In the genomic region with DNA sequence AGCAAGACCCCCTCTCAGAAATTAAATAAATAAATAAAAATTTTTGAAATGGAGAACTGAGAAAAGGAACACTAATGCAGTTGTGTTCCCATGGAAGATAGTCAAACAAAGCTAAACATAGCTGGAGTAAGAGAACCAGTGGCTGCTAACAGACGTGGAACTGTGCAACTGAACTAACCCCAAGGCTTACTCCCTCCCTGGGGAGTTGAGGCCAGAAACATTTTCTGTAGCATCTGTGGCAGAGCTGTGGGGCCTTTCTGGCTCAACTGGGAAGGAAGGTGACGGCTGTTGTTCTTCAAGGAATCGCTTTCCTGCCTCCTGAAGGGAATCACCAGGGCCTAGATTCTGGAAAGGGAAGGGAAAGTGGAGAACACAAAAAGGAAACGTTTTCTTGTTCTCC, we compare ENCODE assay signal across 18 cellular contexts. TPM values are rescaled to one million over a fixed set of nuclear protein-coding genes. Genes with fewer than 3 reads are reported as not detected.
DNase-seq lines count a peak whose midpoint lies in the region; ATAC-seq and TF ChIP-seq lines count a peak whose summit lies in the region.
"Had no signal": no experiment of that assay in that cellular context is flagged by ENCODE, and none has a peak within 500 bp of the region (broad histone marks: within the 10 kb centered on the region; RNA-seq: fewer than 3 reads in every experiment).

No MANE protein-coding gene starts in this region.

- H3K27ac ChIP-seq in DOHH2 (ENCODE audit: low read depth, low read length) = peak overlapping the region; percentile 19; the same call in 1 of the 2 replicates
- H3K27ac ChIP-seq in body of pancreas = no peak overlapping the region
- H3K27ac ChIP-seq: prostate gland, thoracic aorta had no signal

- H3K9me3 ChIP-seq in DOHH2 (ENCODE audit: control insufficient read depth, insufficient read depth, low read length) (no peaks in the 10 kb centered on the region), body of pancreas (no peaks in the 10 kb centered on the region)
- H3K9me3 ChIP-seq: prostate gland, thoracic aorta had no signal

- ATAC-seq in GM18907 (IDR thresholded peaks at IDR 0.05; ENCODE audit: unreplicated experiment) = peak; percentile 47
- peak; percentile 39 for ATAC-seq in HG02938 (IDR thresholded peaks at IDR 0.05; ENCODE audit: unreplicated experiment)
- no peak for ATAC-seq in activated CD4-positive, alpha-beta T cell treated with anti-CD3 and anti-CD28 coated beads for 36 hours
- ATAC-seq in body of pancreas = no peak

- H3F3A ChIP-seq in DOHH2 (ENCODE audit: control insufficient read depth, insufficient read depth) = peaks cover 3% of the 10 kb centered on the region; the same call in 1 of the 2 replicates

- DNase-seq in NB4 (ENCODE audit: low read depth) (peak; percentile 86), pons (ENCODE audit: low spot score) (no peak), mesothelial cell of epicardium (ENCODE audit: low spot score in 2 of 2, unreplicated experiment in 2 of 2) (no peak), body of pancreas (no peak)
- no peak for DNase-seq in activated CD4-positive, alpha-beta T cell treated with anti-CD3 and anti-CD28 coated beads for 36 hours
- DNase-seq: activated CD4-positive, alpha-beta T cell treated with anti-CD3 and anti-CD28 coated beads, Interleukin-2, amount 10 ng/mL, durations not matched to agents 24 days and 14 days; activated T-cell treated with anti-CD3 and anti-CD28 coated beads, Interleukin-2, amount 50 U/mL, for 48 hours; DMS 273 treated with DMSO at 0.1 percent for 48 hours; erythroblast; kidney glomerular epithelial cell; NCI-H1694 treated with DMSO at 0.1 percent for 48 hours; NCI-H510A treated with DMSO at 0.1 percent for 48 hours; stimulated activated CD4-positive, alpha-beta T cell treated with anti-CD3 and anti-CD28 coated beads, Interleukin-15, amount 100 ng/mL, for 24 hours had no signal

- CTCF ChIA-PET in activated CD4-positive, alpha-beta T cell treated with anti-CD3 and anti-CD28 coated beads for 36 hours (lab: Charles Lee) = no interaction called here

- no peak for TF ChIP-seq POLR2A in NB4 (IDR thresholded peaks at IDR 0.05; ENCODE audit: extremely low read depth, insufficient read length)
- TF ChIP-seq POLR2A in body of pancreas (IDR thresholded peaks at IDR 0.05) = no peak

- peaks cover 4% of the 10 kb centered on the region for H3K36me3 Mint-ChIP-seq in activated CD4-positive, alpha-beta T cell treated with anti-CD3 and anti-CD28 coated beads for 36 hours (ENCODE audit: low read depth)
- no peaks in the 10 kb centered on the region for H3K36me3 Mint-ChIP-seq in mesothelial cell of epicardium

- POLR2A ChIA-PET in activated CD4-positive, alpha-beta T cell treated with anti-CD3 and anti-CD28 coated beads for 36 hours (lab: Charles Lee) = no interaction called here

- TF ChIP-seq CTCF in DOHH2 (IDR thresholded peaks at IDR 0.05; ENCODE audit: low read depth, low read length, poor library complexity, severe bottlenecking) (no peak), NB4 (IDR thresholded peaks at IDR 0.05; ENCODE audit: low read depth, low read length) (no peak), mesothelial cell of epicardium (IDR thresholded peaks at IDR 0.05; ENCODE audit: unreplicated experiment) (no peak), body of pancreas (IDR thresholded peaks at IDR 0.05) (no peak)

- H3K4me1 Mint-ChIP-seq in activated CD4-positive, alpha-beta T cell treated with anti-CD3 and anti-CD28 coated beads for 36 hours = peaks cover 8% of the 10 kb centered on the region
- peaks cover 8% of the 10 kb centered on the region for H3K4me1 Mint-ChIP-seq in mesothelial cell of epicardium

- 85 to 87% methylated on average over 4 of the region's 4 CpGs for WGBS in body of pancreas, 2 donors

- peak overlapping the region; percentile 16; the same call in 1 of the 2 replicates for H3K4me2 ChIP-seq in DOHH2 (ENCODE audit: low read length)

- no peak overlapping the region for H3K4me3 ChIP-seq in DOHH2 (ENCODE audit: low read length)
- H3K4me3 ChIP-seq in NB4 (ENCODE audit: low read depth, low read length) = no peak overlapping the region
- no peak overlapping the region for H3K4me3 ChIP-seq in body of pancreas
- H3K4me3 ChIP-seq: prostate gland, thoracic aorta had no signal

- no peaks in the 10 kb centered on the region for H3K27me3 ChIP-seq in DOHH2 (ENCODE audit: control insufficient read depth, low read length)
- no peaks in the 10 kb centered on the region for H3K27me3 ChIP-seq in body of pancreas

- peaks cover 67% of the 10 kb centered on the region for H3K4me1 ChIP-seq in DOHH2 (ENCODE audit: control insufficient read depth, low read length)
- H3K4me1 ChIP-seq in body of pancreas = no peaks in the 10 kb centered on the region
- H3K4me1 ChIP-seq: prostate gland had no signal

- no peak overlapping the region for H3K4me3 Mint-ChIP-seq in activated CD4-positive, alpha-beta T cell treated with anti-CD3 and anti-CD28 coated beads for 36 hours
- H3K4me3 Mint-ChIP-seq in mesothelial cell of epicardium = no peak overlapping the region
- H3K4me3 Mint-ChIP-seq: activated CD4-positive, alpha-beta T cell treated with anti-CD3 and anti-CD28 coated beads, Interleukin-2, amount 10 ng/mL, durations not matched to agents 24 days and 14 days had no signal

- intact Hi-C loops in activated CD4-positive, alpha-beta T cell treated with anti-CD3 and anti-CD28 coated beads for 36 hours (cut with DNase I, micrococcal nuclease) = no loop called here
- intact Hi-C loops in body of pancreas (cut with DNase I) = no loop called here

- H3K36me3 ChIP-seq in DOHH2 (ENCODE audit: control insufficient read depth, low read length) = no peaks in the 10 kb centered on the region; the same call in 1 of the 2 replicates
- H3K36me3 ChIP-seq in body of pancreas (replicated peaks in 1 of 2; ENCODE audit: insufficient read depth in 1 of 2, low read depth in 2 of 2) = no peaks in the 10 kb centered on the region
- H3K36me3 ChIP-seq: prostate gland, thoracic aorta had no signal

- no peaks in the 10 kb centered on the region for H4K20me1 ChIP-seq in DOHH2 (ENCODE audit: control insufficient read depth, insufficient read depth, low read depth, low read length)

- no peaks in the 10 kb centered on the region for H3K9me3 Mint-ChIP-seq in activated CD4-positive, alpha-beta T cell treated with anti-CD3 and anti-CD28 coated beads for 36 hours (ENCODE audit: low read depth)
- no peaks in the 10 kb centered on the region for H3K9me3 Mint-ChIP-seq in mesothelial cell of epicardium

- no peaks in the 10 kb centered on the region for H3K9me2 ChIP-seq in DOHH2 (replicated peaks; ENCODE audit: control insufficient read depth, low read length)

- H3K27me3 Mint-ChIP-seq in activated CD4-positive, alpha-beta T cell treated with anti-CD3 and anti-CD28 coated beads for 36 hours = no peaks in the 10 kb centered on the region
- H3K27me3 Mint-ChIP-seq in mesothelial cell of epicardium (ENCODE audit: low read depth) = no peaks in the 10 kb centered on the region
- H3K27me3 Mint-ChIP-seq: activated CD4-positive, alpha-beta T cell treated with anti-CD3 and anti-CD28 coated beads, Interleukin-2, amount 10 ng/mL, durations not matched to agents 24 days and 14 days had no signal

- no peaks in the 10 kb centered on the region for H3K79me2 ChIP-seq in DOHH2 (ENCODE audit: control insufficient read depth, low read length)

- no peak overlapping the region for H3K27ac Mint-ChIP-seq in activated CD4-positive, alpha-beta T cell treated with anti-CD3 and anti-CD28 coated beads for 36 hours
- H3K27ac Mint-ChIP-seq in mesothelial cell of epicardium = no peak overlapping the region
- H3K27ac Mint-ChIP-seq: activated CD4-positive, alpha-beta T cell treated with anti-CD3 and anti-CD28 coated beads, Interleukin-2, amount 10 ng/mL, durations not matched to agents 24 days and 14 days had no signal

RNA-seq across cellular contexts. Expression of gene B3GNT2, which starts 53.9 kb away (rescaled TPM):
- total RNA-seq in activated CD4-positive, alpha-beta T cell treated with anti-CD3 and anti-CD28 coated beads for 36 hours = 10 to 100 TPM; 28.6 to 31.7 TPM
- total RNA-seq in mesothelial cell of epicardium (24.8 to 25.0 TPM (median 24.8 TPM) in 3 replicates), body of pancreas (10 to 100 TPM; 12.2 to 15.8 TPM)

Comparison
In these comparisons a context has a peak if more than half of its experiments do, and no peak if none do; other contexts are left out.
1. ATAC-seq: peak in GM18907 (single experiment) and HG02938 (single experiment); none in activated CD4-positive, alpha-beta T cell treated with anti-CD3 and anti-CD28 coated beads for 36 hours (single experiment) and body of pancreas (single experiment).